8 cellular contexts compared by ENCODE assay signal in the genomic region with DNA sequence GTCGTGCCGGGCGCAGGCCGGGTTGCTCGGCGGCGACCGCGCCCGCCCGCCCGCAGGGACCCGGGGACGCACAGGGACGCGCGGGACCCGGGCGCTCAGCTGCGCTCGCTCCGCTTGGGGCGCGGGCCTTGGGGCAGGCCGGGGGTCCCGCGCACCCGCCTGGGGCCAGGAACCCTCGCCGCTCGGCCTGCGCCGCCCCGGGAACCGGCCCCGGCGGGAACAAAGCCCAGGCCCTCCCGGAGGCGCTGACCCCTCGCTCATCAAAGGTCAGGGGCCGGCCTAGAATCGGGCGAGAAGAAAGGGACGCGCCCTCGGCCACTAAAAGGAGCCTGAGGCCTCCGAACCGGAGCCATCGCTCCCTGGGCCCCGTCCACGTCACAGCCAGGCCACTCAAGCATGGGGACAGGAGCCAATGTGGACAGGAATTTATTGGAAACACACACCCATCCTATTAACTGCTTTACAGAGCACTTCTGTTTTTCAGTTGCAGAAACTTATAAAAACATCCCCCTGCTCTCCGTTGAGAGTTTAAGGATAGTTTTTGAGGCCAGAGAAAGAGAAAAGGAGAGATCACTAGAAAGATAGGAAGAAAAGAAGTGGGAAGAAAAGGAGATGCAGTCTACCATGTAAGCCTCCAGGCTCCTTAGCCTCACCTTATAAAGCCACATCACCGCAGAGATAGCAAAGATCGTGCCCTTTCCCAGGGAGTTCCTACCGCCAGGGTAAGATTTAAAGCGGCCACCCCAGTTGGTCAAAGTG. TPM values are rescaled to one million over a fixed set of nuclear protein-coding genes. Genes with fewer than 3 reads are reported as not detected.
A peak's percentile ranks its signal among the peaks of the same experiment; 100 is the strongest.
DNase-seq lines count a peak whose midpoint lies in the region; TF ChIP-seq lines count a peak whose summit lies in the region.

No MANE protein-coding gene starts in this region.

- TF ChIP-seq CTCF in A673 (conservative IDR thresholded peaks at IDR 0.05; ENCODE audit: low read depth, low read length) (no peak), GM20000 (IDR thresholded peaks at IDR 0.05; ENCODE audit: extremely low read depth, missing control alignments) (peak; percentile 29), PC-9 (conservative IDR thresholded peaks at IDR 0.05) (no peak), fibroblast of lung (conservative IDR thresholded peaks at IDR 0.05 in 1 of 2, IDR thresholded peaks at IDR 0.05 in 1 of 2; ENCODE audit: low read depth in 1 of 2, low read length in 2 of 2) (no peak)

- H3F3A ChIP-seq in PC-9 (ENCODE audit: insufficient read depth, low read depth) = peaks cover 35% of the 10 kb centered on the region

- H4K20me1 ChIP-seq in PC-9 (ENCODE audit: insufficient read depth) = no peaks in the 10 kb centered on the region
- no peaks in the 10 kb centered on the region for H4K20me1 ChIP-seq in fibroblast of lung (ENCODE audit: control insufficient read depth, extremely low read depth, insufficient read depth, low read length)

- no CpG with 5 or more reads among the region's 56 CpGs for WGBS in neuronal stem cell (ENCODE audit: extremely low coverage in 2 of 2, insufficient read length in 2 of 2, insufficient replicate concordance in 1 of 2), 2 donors

- H3K9me3 ChIP-seq in A673 (ENCODE audit: low read depth, low read length, poor library complexity, severe bottlenecking) = no peaks in the 10 kb centered on the region
- no peaks in the 10 kb centered on the region for H3K9me3 ChIP-seq in PC-9 (ENCODE audit: insufficient read depth, low read depth)
- H3K9me3 ChIP-seq in fibroblast of lung (ENCODE audit: control insufficient read depth, insufficient read depth, low read depth, low read length) = no peaks in the 10 kb centered on the region
- H3K9me3 ChIP-seq in neuronal stem cell (replicated peaks in 1 of 2; ENCODE audit: control insufficient read depth in 2 of 2, insufficient read depth in 1 of 2, low read depth in 1 of 2, low read length in 2 of 2) = no peaks in the 10 kb centered on the region

- H3K4me3 ChIP-seq in A673 (ENCODE audit: low read depth, low read length, poor library complexity, severe bottlenecking) (peak overlapping the region; percentile 69), PC-9 (peak overlapping the region; percentile 89), fibroblast of lung (replicated peaks in 1 of 4; ENCODE audit: control extremely low read depth in 1 of 4, insufficient read depth in 1 of 4, low read depth in 3 of 4, low read length in 4 of 4) (peak overlapping the region; percentile 39 to 76 (median 43)), neuronal stem cell (ENCODE audit: low read length in 2 of 2) (peak overlapping the region; percentile 52 to 72)

- H3K4ac ChIP-seq in neuronal stem cell (ENCODE audit: low read length) = no peak overlapping the region

- H4K91ac ChIP-seq in neuronal stem cell (ENCODE audit: low read depth, low read length, poor library complexity) = no peak overlapping the region

- peak overlapping the region; percentile 54; the same call in 1 of the 2 replicates for H2AFZ ChIP-seq in PC-9
- H2AFZ ChIP-seq in fibroblast of lung (ENCODE audit: low read length) = no peak overlapping the region
- H2AFZ ChIP-seq in neuronal stem cell (ENCODE audit: low read length) = peak overlapping the region; percentile 48

- peak; percentile 31 for DNase-seq in A673 (ENCODE audit: low spot score)
- no peak for DNase-seq in GM20000 (ENCODE audit: low spot score)
- DNase-seq in PC-9 = peak; percentile 35 to 54
- peak in 1 of 2 donors; percentile 40 for DNase-seq in fibroblast of lung (ENCODE audit: low read depth in 2 of 2)
- no peak for DNase-seq in neuronal stem cell (ENCODE audit: low spot score)
- no peak for DNase-seq in hippocampal formation (lab: John Stamatoyannopoulos, UW)
- no peak for DNase-seq in HEK293T (ENCODE audit: extremely low spot score)
- DNase-seq in activated effector memory CD4-positive, alpha-beta T cell treated with Interleukin-2 at 50 U/mL for 16 hours = no peak

- H2BK12ac ChIP-seq in neuronal stem cell (ENCODE audit: low read length) = no peak overlapping the region

- H3K14ac ChIP-seq in neuronal stem cell (ENCODE audit: low read length) = no peak overlapping the region

- H3K9ac ChIP-seq in fibroblast of lung (ENCODE audit: insufficient read depth, low read length) (peak overlapping the region; percentile 78), neuronal stem cell (ENCODE audit: low read depth, low read length, poor library complexity) (no peak overlapping the region)

- H3K9me2 ChIP-seq in PC-9 (ENCODE audit: insufficient read depth) = no peaks in the 10 kb centered on the region

- H3K4me2 ChIP-seq in PC-9 (peak overlapping the region; percentile 97), fibroblast of lung (ENCODE audit: extremely low read depth, insufficient read depth, low read length) (peak overlapping the region; percentile 82), neuronal stem cell (ENCODE audit: insufficient read depth, low read length, poor library complexity, severe bottlenecking) (peak overlapping the region; percentile 85)

- H3K79me1 ChIP-seq in neuronal stem cell (ENCODE audit: low read depth, low read length) = no peaks in the 10 kb centered on the region

- H3K4me1 ChIP-seq in A673 (ENCODE audit: insufficient read depth, low read length, poor library complexity, severe bottlenecking) (peaks cover 71% of the 10 kb centered on the region), PC-9 (replicated peaks; ENCODE audit: insufficient read depth) (peaks cover 70% of the 10 kb centered on the region), fibroblast of lung (ENCODE audit: control insufficient read depth, extremely low read depth, insufficient read depth, low read length) (peaks cover 51% of the 10 kb centered on the region), neuronal stem cell (ENCODE audit: control insufficient read depth in 2 of 2, insufficient read depth in 1 of 2, low read depth in 1 of 2, low read length in 2 of 2) (peaks cover 24 to 77% of the 10 kb centered on the region in 2 donors)

- H2AK5ac ChIP-seq in neuronal stem cell (ENCODE audit: low read depth, low read length) = no peak overlapping the region

- CTCF ChIA-PET in A673 (lab: Charles Lee) (no interaction called here), PC-9 (lab: Charles Lee) (interaction anchor here (0.6 to 0.7 kb wide), 2 partner anchors 10 to 570 kb away, joined by 3 read pairs; no protein-coding TSS in a partner anchor), HEK293T (lab: Yijun Ruan, JAX) (no interaction called here)

- BruUV-seq in A673 (replicated peaks; lab: Mats Ljungman, UMichigan) (no TSS peak), PC-9 (replicated peaks; lab: Mats Ljungman, UMichigan) (no TSS peak)

- H3K27ac ChIP-seq in A673 (ENCODE audit: low read depth, low read length, poor library complexity, severe bottlenecking) (peak overlapping the region; percentile 70), PC-9 (peak overlapping the region; percentile 97), fibroblast of lung (ENCODE audit: insufficient read depth, low read length) (peak overlapping the region; percentile 70), neuronal stem cell (replicated peaks; ENCODE audit: low read length) (no peak overlapping the region)

- POLR2A ChIA-PET in A673 (lab: Charles Lee; ENCODE audit: low non-redundant PET) = no interaction called here
- POLR2A ChIA-PET in PC-9 (lab: Charles Lee; ENCODE audit: unreplicated experiment) = interaction anchor here (0.6 kb wide), 1 partner anchor 59 kb away, joined by 5 read pairs; no protein-coding TSS in a partner anchor
- POLR2A ChIA-PET in HEK293T (lab: Yijun Ruan, JAX) = no interaction called here

- intact Hi-C loops in A673 (cut with micrococcal nuclease; ENCODE audit: unreplicated experiment) (loop anchor here (10.0 kb wide), 1 partner anchor 514 kb away; no protein-coding TSS in a partner anchor), PC-9 (cut with micrococcal nuclease; ENCODE audit: unreplicated experiment) (loop anchor here (2.0 to 5.0 kb wide), 4 partner anchors 121 to 546 kb away; no protein-coding TSS in a partner anchor)

- no peak overlapping the region for H2BK15ac ChIP-seq in neuronal stem cell (ENCODE audit: low read length)

- H3K27me3 ChIP-seq in A673 (replicated peaks; ENCODE audit: insufficient read depth, low read depth, low read length, poor library complexity) (no peaks in the 10 kb centered on the region), PC-9 (ENCODE audit: insufficient read depth, low read depth) (no peaks in the 10 kb centered on the region), fibroblast of lung (ENCODE audit: control insufficient read depth, insufficient read depth, low read length) (no peaks in the 10 kb centered on the region), neuronal stem cell (ENCODE audit: control insufficient read depth in 3 of 3, insufficient read depth in 3 of 3, low read depth in 1 of 3, low read length in 3 of 3) (peaks cover 0 to 72% (median 3%) of the 10 kb centered on the region in 3 experiments)

- H2BK5ac ChIP-seq in neuronal stem cell (ENCODE audit: low read length) = no peak overlapping the region

- H2BK120ac ChIP-seq in neuronal stem cell (ENCODE audit: low read depth, low read length) = no peak overlapping the region

- no peak overlapping the region for H4K8ac ChIP-seq in neuronal stem cell (ENCODE audit: low read depth, low read length)

- H3K23ac ChIP-seq in neuronal stem cell (ENCODE audit: low read depth, low read length, poor library complexity) = no peak overlapping the region

- H3K36me3 ChIP-seq in A673 (ENCODE audit: insufficient read depth, low read length, poor library complexity, severe bottlenecking) (no peaks in the 10 kb centered on the region), PC-9 (ENCODE audit: low read depth) (no peaks in the 10 kb centered on the region), fibroblast of lung (ENCODE audit: control insufficient read depth, insufficient read depth, low read length) (no peaks in the 10 kb centered on the region), neuronal stem cell (replicated peaks in 1 of 2; ENCODE audit: control insufficient read depth in 2 of 2, insufficient read depth in 2 of 2, low read length in 2 of 2) (no peaks in the 10 kb centered on the region)

- H3K79me2 ChIP-seq in PC-9 (ENCODE audit: low read depth) (peaks cover 89% of the 10 kb centered on the region), fibroblast of lung (ENCODE audit: control insufficient read depth, insufficient read depth, low read length) (peaks cover 91% of the 10 kb centered on the region)

- peak overlapping the region; percentile 46 for H3K18ac ChIP-seq in neuronal stem cell (ENCODE audit: low read length)

TF ChIP-seq in HEK293T, 16 proteins besides CTCF, POLR2A, EP300 and RAD21 (continues in another document):
- TF ChIP-seq HDGF (IDR thresholded peaks at IDR 0.05; ENCODE audit: borderline replicate concordance) = no peak
- no peak for TF ChIP-seq NFRKB (IDR thresholded peaks at IDR 0.05)
- TF ChIP-seq TARDBP (IDR thresholded peaks at IDR 0.05) = no peak
- TF ChIP-seq ZNF384 (IDR thresholded peaks at IDR 0.05) = no peak
- TF ChIP-seq FOXM1 (IDR thresholded peaks at IDR 0.05; ENCODE audit: borderline replicate concordance) = no peak
- no peak for TF ChIP-seq FOXK2 (IDR thresholded peaks at IDR 0.05)

RNA-seq across cellular contexts. Expression of gene ZFHX3, which starts 0.5 kb away (rescaled TPM):
- total RNA-seq in A673 (2021) = 21.7 and 21.8 TPM in 2 replicates
- total RNA-seq in PC-9 (2021) = 20.5 and 23.1 TPM in 2 replicates
- total RNA-seq in fibroblast of lung = 5.4 and 7.3 TPM in 2 replicates
- polyA plus RNA-seq in fibroblast of lung = 4.4 and 4.7 TPM in 2 replicates
- polyA plus RNA-seq in fibroblast of lung (2012) = 4.3 and 8.5 TPM in 2 replicates
- polyA minus RNA-seq in fibroblast of lung (ENCODE audit: low replicate concordance) = 21.6 and 25.3 TPM in 2 replicates
- polyA plus RNA-seq in neuronal stem cell (2013, experiment 1 of 2) = 1.8 TPM
- 2.1 TPM for polyA plus RNA-seq in neuronal stem cell (2013, experiment 2 of 2)

Comparison
In these comparisons a context has a peak if more than half of its experiments do, and no peak if none do; other contexts are left out.
1. DNase-seq: peak in A673 (single experiment) and PC-9 (2 of 2); none in GM20000 (single experiment), neuronal stem cell (single experiment), hippocampal formation (0 of 2), HEK293T (single experiment) and activated effector memory CD4-positive, alpha-beta T cell treated with Interleukin-2 at 50 U/mL for 16 hours (single experiment).
2. Peak in every context shown above with its lines, with median percentiles within 50 percentile points of each other: H3K4me3 ChIP-seq and H3K4me2 ChIP-seq.